8 cellular contexts compared by ENCODE assay signal in genomic region chr12:128823916-128824839, GRCh38. TPM values are rescaled to one million over a fixed set of nuclear protein-coding genes. Genes with fewer than 3 reads are reported as not detected.
DNase-seq lines count a peak whose midpoint lies in the region; ATAC-seq and TF ChIP-seq lines count a peak whose summit lies in the region.

Gene SLC15A4 (minus strand): TSS chr12:128823958. CDS start chr12:128823943, 15 bp downstream.

- H3K27me3 Mint-ChIP-seq in endodermal cell (ENCODE audit: insufficient read depth): no peaks in the 10 kb centered on the region

- no peaks in the 10 kb centered on the region for H3K9me3 Mint-ChIP-seq in endodermal cell

- H3K27ac ChIP-seq in HUES48 (ENCODE audit: low read depth, low read length) (peak within 1 kb of the TSS; percentile 96), endodermal cell (ENCODE audit: low read depth, low read length) (peak within 1 kb of the TSS; percentile 96)

- peaks cover 25% of the 10 kb centered on the region for H3K4me1 Mint-ChIP-seq in endodermal cell

- peak within 1 kb of the TSS; percentile 97 for H3K4me3 ChIP-seq in HUES48 (ENCODE audit: low read depth, low read length)
- peak within 1 kb of the TSS; percentile 98 for H3K4me3 ChIP-seq in NT2/D1 (ENCODE audit: insufficient read length, low read depth)
- peak within 1 kb of the TSS; percentile 92 for H3K4me3 ChIP-seq in endodermal cell (ENCODE audit: low read length)

- H3K27ac Mint-ChIP-seq in endodermal cell: peak within 1 kb of the TSS; percentile 97

- H3K36me3 ChIP-seq in HUES48 (ENCODE audit: control insufficient read depth, insufficient read depth, low read length) (peaks cover 17% of the 10 kb centered on the region), NT2/D1 (ENCODE audit: insufficient read depth, insufficient read length, low read length) (peaks cover 31% of the 10 kb centered on the region), endodermal cell (ENCODE audit: control insufficient read depth, insufficient read depth, low read length) (peaks cover 24% of the 10 kb centered on the region)

- H3K9ac ChIP-seq in HUES48 (ENCODE audit: low read depth, low read length) (peak within 1 kb of the TSS; percentile 99), NT2/D1 (ENCODE audit: insufficient read length, low read depth) (peak within 1 kb of the TSS; percentile 99), endodermal cell (ENCODE audit: extremely low read depth, low read length, poor library complexity, severe bottlenecking) (peak within 1 kb of the TSS; percentile 94)

- TF ChIP-seq CTCF in endodermal cell (conservative IDR thresholded peaks at IDR 0.05): peak; percentile 53

- DNase-seq in D341Med (ENCODE audit: low spot score) (peak; percentile 99), NT2/D1 (ENCODE audit: low read depth, low spot score) (peak; percentile 96), endodermal cell (peak; percentile 100), mesenteric fat pad (ENCODE audit: low spot score) (peak; percentile 99)
- peak; percentile 80 for DNase-seq in activated CD8-positive, alpha-beta memory T cell treated with anti-CD3 and anti-CD28 coated beads, Interleukin-2, amount 50 U/mL, for 1 hour (ENCODE audit: extremely low read depth)
- DNase-seq in stimulated activated CD8-positive, alpha-beta memory T cell treated with anti-CD3 and anti-CD28 coated beads, Interleukin-15, amount 100 ng/mL, for 1 hour (ENCODE audit: low read depth): peak; percentile 74

- H3K36me3 Mint-ChIP-seq in endodermal cell (ENCODE audit: low read depth): peaks cover 31% of the 10 kb centered on the region

- H3K27me3 ChIP-seq in HUES48 (ENCODE audit: control insufficient read depth, insufficient read depth, low read length): no peaks in the 10 kb centered on the region
- no peaks in the 10 kb centered on the region for H3K27me3 ChIP-seq in NT2/D1 (ENCODE audit: insufficient read depth, insufficient read length)
- no peaks in the 10 kb centered on the region for H3K27me3 ChIP-seq in endodermal cell (ENCODE audit: control insufficient read depth, insufficient read depth, low read length, poor library complexity, severe bottlenecking)

- peak within 1 kb of the TSS; percentile 85 for H3K4me3 Mint-ChIP-seq in endodermal cell

- H3K9me3 ChIP-seq in HUES48 (ENCODE audit: control insufficient read depth, insufficient read depth, low read length): no peaks in the 10 kb centered on the region
- H3K9me3 ChIP-seq in NT2/D1 (ENCODE audit: insufficient read depth, low read length): peaks cover 11% of the 10 kb centered on the region
- no peaks in the 10 kb centered on the region for H3K9me3 ChIP-seq in endodermal cell (ENCODE audit: control insufficient read depth, low read length)

- H3K4me1 ChIP-seq in HUES48 (ENCODE audit: control insufficient read depth, insufficient read depth, low read length) (peaks cover 13% of the 10 kb centered on the region), NT2/D1 (ENCODE audit: insufficient read depth, insufficient read length) (peaks cover 8% of the 10 kb centered on the region), endodermal cell (ENCODE audit: control insufficient read depth, insufficient read depth, low read length) (peaks cover 3% of the 10 kb centered on the region)

- peak; percentile 74 for ATAC-seq in GM21423 (IDR thresholded peaks at IDR 0.05; ENCODE audit: unreplicated experiment)

- 10 to 12% methylated on average over 38 to 63 of the region's 63 CpGs for WGBS in endodermal cell (ENCODE audit: insufficient coverage in 1 of 2, insufficient read length in 1 of 2), 2 experiments

RNA-seq across cellular contexts. Expression of gene SLC15A4, which starts in this region (rescaled TPM):
- 10 to 100 TPM; 28.2 to 39.5 TPM for total RNA-seq in endodermal cell
- 18.9 TPM for polyA plus RNA-seq in endodermal cell (2013, experiment 1 of 2)
- polyA plus RNA-seq in endodermal cell (2013, experiment 2 of 2): 21.5 TPM
- total RNA-seq in mesenteric fat pad: 26.5 TPM

Comparison
In these comparisons a context has a peak if more than half of its experiments do, and no peak if none do; other contexts are left out.
1. Peak in every context shown above with its lines: DNase-seq, ATAC-seq, H3K4me3 ChIP-seq and H3K27ac ChIP-seq.